ENCODE assay signal across 8 cellular contexts in the genomic region with DNA sequence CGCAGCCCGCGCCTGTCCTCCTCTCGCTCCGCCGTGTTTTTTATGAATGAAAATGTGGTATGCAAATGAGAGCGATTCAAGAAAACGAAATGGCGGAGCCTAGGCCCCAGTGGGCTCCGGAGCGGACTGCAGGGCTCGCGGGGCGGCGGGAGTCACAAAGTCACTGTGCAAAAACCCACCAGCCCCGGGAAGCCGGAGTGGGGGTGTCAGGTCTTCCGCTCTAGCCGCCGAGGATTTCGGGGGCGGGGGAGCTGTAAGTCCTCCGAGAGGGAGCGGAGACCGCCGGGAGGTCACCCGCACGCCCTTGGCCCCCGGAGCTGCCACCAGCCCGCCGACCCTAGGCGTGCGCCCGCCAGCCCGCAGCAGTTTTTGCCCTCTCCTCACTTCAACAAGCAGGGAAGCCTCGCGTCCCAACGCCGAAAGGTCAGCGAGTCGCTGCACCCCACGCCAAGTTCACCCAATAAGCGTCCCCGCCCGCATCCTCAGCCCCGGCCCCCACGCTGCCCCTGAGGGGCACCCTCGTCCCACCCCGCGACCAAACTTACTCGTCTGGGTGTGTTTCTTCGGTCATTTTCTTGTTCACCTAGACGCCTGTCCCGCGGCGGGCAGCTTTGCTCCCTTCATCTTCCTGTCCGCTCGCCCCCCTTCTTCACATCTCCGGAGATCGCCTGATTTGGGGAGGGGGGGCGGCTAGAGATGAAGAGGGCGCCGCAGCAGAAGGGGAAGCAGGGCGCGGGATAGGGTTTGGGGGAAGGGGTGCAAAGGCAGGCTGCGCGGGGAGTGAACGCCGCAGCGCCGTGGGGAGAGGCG. TPM values are rescaled to one million over a fixed set of nuclear protein-coding genes. Genes with fewer than 3 reads are reported as not detected.
DNase-seq lines count a peak whose midpoint lies in the region; TF ChIP-seq lines count a peak whose summit lies in the region.

No MANE protein-coding gene starts in this region.

- H2BK20ac ChIP-seq in H9 (ENCODE audit: low read depth, low read length, poor library complexity, severe bottlenecking) = no peak overlapping the region

- peaks cover 17% of the 10 kb centered on the region for H3F3A ChIP-seq in MM.1S (ENCODE audit: insufficient read depth, low read length)

- no peak overlapping the region for H2AK5ac ChIP-seq in H9 (ENCODE audit: insufficient read length, low read length)

- H3K27ac Mint-ChIP-seq in H9 = peak overlapping the region in 2 of 3 experiments; percentile 15 to 93; a peak in 2 of 7 replicates

- TF ChIP-seq CTCF in GM10248 (IDR thresholded peaks at IDR 0.05; ENCODE audit: control extremely low read depth, extremely low read depth, low read depth, missing control alignments) = no peak
- TF ChIP-seq CTCF in H9 (conservative IDR thresholded peaks at IDR 0.05) = no peak
- no peak for TF ChIP-seq CTCF in MM.1S (IDR thresholded peaks at IDR 0.05; ENCODE audit: low read length)
- TF ChIP-seq CTCF in kidney epithelial cell (IDR thresholded peaks at IDR 0.05; ENCODE audit: insufficient read depth, low read length, poor library complexity, severe bottlenecking) = no peak

- peaks cover 18% of the 10 kb centered on the region for H3K23me2 ChIP-seq in H9 (ENCODE audit: insufficient read length, low read depth, low read length, poor library complexity, severe bottlenecking)

- DNase-seq in GM10248 (ENCODE audit: extremely low spot score) (peak; percentile 66), H9 (peak; percentile 50), MM.1S (peak; percentile 76), UCSD-AML1 (lab: John Stamatoyannopoulos, UW; ENCODE audit: unreplicated experiment) (peak; percentile 66), kidney epithelial cell (ENCODE audit: low read depth) (no peak), epidermal melanocyte (ENCODE audit: insufficient read length, low spot score) (no peak)
- DNase-seq in central memory CD4-positive, alpha-beta T cell = peak; percentile 58
- peak; percentile 9 to 22 for DNase-seq in stimulated activated CD4-positive, alpha-beta T cell treated with anti-CD3 and anti-CD28 coated beads, Interleukin-15, amount 100 ng/mL, for 48 hours (ENCODE audit: low read depth in 2 of 2)

- CTCF ChIA-PET in GM10248 (lab: Yijun Ruan, JAX) = interaction anchor here (0.8 kb wide), 1 partner anchor 15 kb away, joined by 4 read pairs; no protein-coding TSS in a partner anchor

- no peaks in the 10 kb centered on the region; a peak in 1 of 5 replicates for H3K9me3 Mint-ChIP-seq in H9

- H4K8ac ChIP-seq in H9 (replicated peaks; ENCODE audit: insufficient read length, low read depth, low read length) = no peak overlapping the region

- H3K4me2 ChIP-seq in H9 (ENCODE audit: insufficient read depth, insufficient read length, low read length) (peak overlapping the region; percentile 82), MM.1S (ENCODE audit: low read depth, low read length) (peak overlapping the region; percentile 33)

- peak overlapping the region; percentile 10 for H3K9ac ChIP-seq in H9 (ENCODE audit: extremely low read depth, insufficient read length, low read length)
- peak overlapping the region; percentile 89 for H3K9ac ChIP-seq in MM.1S (ENCODE audit: low read length)

- H4K20me1 ChIP-seq in H9 (ENCODE audit: control insufficient read depth, insufficient read depth, insufficient read length) (no peaks in the 10 kb centered on the region), MM.1S (ENCODE audit: insufficient read depth, low read length) (no peaks in the 10 kb centered on the region)

- H3K27ac ChIP-seq in H9 (ENCODE audit: insufficient read length, low read depth, low read length) = no peak overlapping the region
- H3K27ac ChIP-seq in MM.1S (ENCODE audit: low read length) = peak overlapping the region; percentile 82

- no CpG with 5 or more reads among the region's 72 CpGs for WGBS in H9 (ENCODE audit: extremely low coverage, insufficient read length, low lambda C conversion rate)

- H2BK15ac ChIP-seq in H9 (ENCODE audit: low read depth, low read length) = no peak overlapping the region

- H3K4me3 ChIP-seq in MM.1S (ENCODE audit: low read length) (peak overlapping the region; percentile 92), kidney epithelial cell (ENCODE audit: low read depth, low read length) (peak overlapping the region; percentile 84)

- H3K79me2 ChIP-seq in H9 (ENCODE audit: insufficient read depth, low read length) (peaks cover 4% of the 10 kb centered on the region; the same call in 1 of the 2 replicates), MM.1S (ENCODE audit: low read length) (peaks cover 60% of the 10 kb centered on the region)

- no peak overlapping the region for H4K5ac ChIP-seq in H9 (ENCODE audit: insufficient read length, low read depth, low read length)

- no peaks in the 10 kb centered on the region for H3K36me3 ChIP-seq in MM.1S (replicated peaks; ENCODE audit: insufficient read depth, low read length)
- no peaks in the 10 kb centered on the region for H3K36me3 ChIP-seq in kidney epithelial cell (ENCODE audit: control insufficient read depth, insufficient read depth, low read length)

- H3K9me3 ChIP-seq in H9 (ENCODE audit: control insufficient read depth, low read depth, low read length) (no peaks in the 10 kb centered on the region), MM.1S (replicated peaks; ENCODE audit: insufficient read depth, low read length) (no peaks in the 10 kb centered on the region)

- H3K4me3 Mint-ChIP-seq in H9 = peak overlapping the region; percentile 85 to 95

- H2BK12ac ChIP-seq in H9 (ENCODE audit: insufficient read length, low read depth, low read length) = no peak overlapping the region

- H3K4me1 ChIP-seq in H9 (ENCODE audit: insufficient read depth, low read length) (peaks cover 7% of the 10 kb centered on the region; the same call in 1 of the 2 replicates), MM.1S (ENCODE audit: low read length) (peaks cover 22% of the 10 kb centered on the region)

- H4K91ac ChIP-seq in H9 (ENCODE audit: insufficient read length, low read depth, low read length) = no peak overlapping the region

- H3K18ac ChIP-seq in H9 (ENCODE audit: insufficient read length, low read depth, low read length) = peak overlapping the region; percentile 43

- peaks cover 24 to 32% of the 10 kb centered on the region in 2 experiments for H3K4me1 Mint-ChIP-seq in H9

- H3T11ph ChIP-seq in H9 (ENCODE audit: low read length) = no peak overlapping the region

- peaks cover 76% of the 10 kb centered on the region for H3K27me3 Mint-ChIP-seq in H9 (ENCODE audit: low read depth)

- H3K14ac ChIP-seq in H9 (ENCODE audit: insufficient read depth, low read length) = no peak overlapping the region

- no peak overlapping the region for H3K56ac ChIP-seq in H9 (ENCODE audit: insufficient read length, low read depth, low read length)

- H3K23ac ChIP-seq in H9 (ENCODE audit: insufficient read length, low read depth, low read length) = no peak overlapping the region

- H2AFZ ChIP-seq in H9 (ENCODE audit: low read length) (no peak overlapping the region), MM.1S (ENCODE audit: low read length) (peak overlapping the region; percentile 23; the same call in 1 of the 2 replicates)

- peaks cover 3% of the 10 kb centered on the region for H3K79me1 ChIP-seq in H9 (ENCODE audit: insufficient read depth, low read depth, low read length, poor library complexity, severe bottlenecking)

- no peaks in the 10 kb centered on the region for H3K36me3 Mint-ChIP-seq in H9 (ENCODE audit: insufficient read depth in 1 of 3, low read depth in 3 of 3)

- H3K27me3 ChIP-seq in H9 (ENCODE audit: insufficient read depth, low read length) (peaks cover 11% of the 10 kb centered on the region; the same call in 1 of the 2 replicates), MM.1S (replicated peaks; ENCODE audit: insufficient read depth, low read length) (no peaks in the 10 kb centered on the region), kidney epithelial cell (ENCODE audit: control insufficient read depth, insufficient read depth, low read length) (no peaks in the 10 kb centered on the region)

- no peak overlapping the region for H2BK120ac ChIP-seq in H9 (ENCODE audit: low read depth, low read length, poor library complexity, severe bottlenecking)

- POLR2A ChIA-PET in GM10248 (lab: Yijun Ruan, JAX) = interaction anchor here (1.4 kb wide), 1 partner anchor 204 kb away, joined by 9 read pairs; a partner anchor contains a TSS

- no peak overlapping the region for H2BK5ac ChIP-seq in H9 (ENCODE audit: insufficient read length, low read length)

- no peaks in the 10 kb centered on the region for H3K9me2 ChIP-seq in MM.1S (replicated peaks; ENCODE audit: insufficient read depth, low read length)

- H3K4ac ChIP-seq in H9 (ENCODE audit: low read depth, low read length) = no peak overlapping the region

RNA-seq across cellular contexts. Expression of a gene that starts 0.8 kb away (rescaled TPM):
- total RNA-seq in H9 (2021) (20.8 and 23.5 TPM in 2 replicates), kidney epithelial cell (18.4 and 19.3 TPM in 2 replicates)

Comparison
In these comparisons a context has a peak if more than half of its experiments do, and no peak if none do; other contexts are left out.
1. DNase-seq: peak in GM10248 (single experiment), H9 (single experiment), MM.1S (single experiment), UCSD-AML1 (single experiment), central memory CD4-positive, alpha-beta T cell (single experiment) and stimulated activated CD4-positive, alpha-beta T cell treated with anti-CD3 and anti-CD28 coated beads, Interleukin-15, amount 100 ng/mL, for 48 hours (2 of 2); none in kidney epithelial cell (single experiment) and epidermal melanocyte (single experiment).